Comparison of ENCODE assay signal across 10 cellular contexts in the genomic region with DNA sequence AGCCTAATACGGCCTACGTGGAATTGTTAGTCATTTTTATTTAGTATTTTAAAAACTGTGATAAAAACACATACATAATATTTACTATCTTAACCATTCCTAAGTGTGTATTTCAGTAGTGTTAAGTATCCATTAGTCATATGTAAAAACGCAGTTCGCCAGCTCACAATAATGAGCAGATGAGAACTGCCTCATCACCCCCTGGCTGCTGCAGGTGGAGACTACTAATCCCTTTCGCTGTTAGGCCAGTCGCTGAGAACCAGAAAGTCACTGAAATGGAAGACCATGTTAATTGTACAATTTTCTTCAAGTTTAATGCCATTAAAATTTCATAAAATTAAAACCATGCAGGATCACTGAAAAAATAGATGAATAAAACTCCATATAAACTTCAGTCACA. TPM values are rescaled to one million over a fixed set of nuclear protein-coding genes. Genes with fewer than 3 reads are reported as not detected.
DNase-seq lines count a peak whose midpoint lies in the region; ATAC-seq and TF ChIP-seq lines count a peak whose summit lies in the region.
"Had no signal": no experiment of that assay in that cellular context is flagged by ENCODE, and none has a peak within 500 bp of the region (broad histone marks: within the 10 kb centered on the region; RNA-seq: fewer than 3 reads in every experiment).

No MANE protein-coding gene starts in this region.

- no peak overlapping the region for H4K8ac ChIP-seq in mesendoderm (ENCODE audit: low read depth, low read length)

- CTCF ChIA-PET in CD4-positive, alpha-beta memory T cell (lab: Charles Lee; ENCODE audit: partially characterized antibody) = no interaction called here

- H2BK120ac ChIP-seq in mesendoderm (ENCODE audit: low read depth, low read length) = no peak overlapping the region

- H3K9me3 ChIP-seq in CD4-positive, alpha-beta memory T cell (ENCODE audit: control insufficient read depth in 1 of 2, low read length in 2 of 2) = no peaks in the 10 kb centered on the region
- no peaks in the 10 kb centered on the region for H3K9me3 ChIP-seq in adipocyte (ENCODE audit: control insufficient read depth, low read length)
- H3K9me3 ChIP-seq: vagina had no signal

- H3K36me3 ChIP-seq in CD4-positive, alpha-beta memory T cell (ENCODE audit: insufficient read depth, low read length) = peaks cover 7% of the 10 kb centered on the region
- H3K36me3 ChIP-seq in adipocyte (ENCODE audit: control insufficient read depth, insufficient read depth, low read length, severe bottlenecking) (peaks cover 14% of the 10 kb centered on the region), mesendoderm (ENCODE audit: control insufficient read depth, insufficient read depth, low read length) (no peaks in the 10 kb centered on the region)

- H4K5ac ChIP-seq in mesendoderm (ENCODE audit: low read length) = no peak overlapping the region

- WGBS in mesendoderm (ENCODE audit: extremely low coverage, insufficient coverage, low lambda C conversion rate) = no CpG with 5 or more reads among the region's 6 CpGs

- no peak overlapping the region for H3K4me2 ChIP-seq in mesendoderm (ENCODE audit: low read length)

- H3K79me2 ChIP-seq in mesendoderm (ENCODE audit: control insufficient read depth, insufficient read depth, low read length) = peaks cover 2% of the 10 kb centered on the region

- H3K27ac ChIP-seq in CD4-positive, alpha-beta memory T cell (ENCODE audit: low read depth, low read length) = no peak overlapping the region
- H3K27ac ChIP-seq in mesendoderm (ENCODE audit: low read depth, low read length) = no peak overlapping the region

- H3K79me1 ChIP-seq in mesendoderm (ENCODE audit: low read length) = no peaks in the 10 kb centered on the region

- H3K36me3 Mint-ChIP-seq in CD4-positive, alpha-beta memory T cell = peaks cover 11 to 19% of the 10 kb centered on the region in 2 donors
- H3K36me3 Mint-ChIP-seq in HFFc6 (ENCODE audit: low read depth) = peaks cover 20% of the 10 kb centered on the region

- no peak overlapping the region for H3K23ac ChIP-seq in mesendoderm (ENCODE audit: low read length)

- no peaks in the 10 kb centered on the region for H3K9me3 Mint-ChIP-seq in CD4-positive, alpha-beta memory T cell
- no peaks in the 10 kb centered on the region for H3K9me3 Mint-ChIP-seq in HFFc6

- H2BK5ac ChIP-seq in mesendoderm (ENCODE audit: low read length) = no peak overlapping the region

- no peak overlapping the region for H3K27ac Mint-ChIP-seq in CD4-positive, alpha-beta memory T cell
- H3K27ac Mint-ChIP-seq in HFFc6 = no peak overlapping the region

- H3K4me3 Mint-ChIP-seq in CD4-positive, alpha-beta memory T cell = peak overlapping the region; percentile 21 to 98 (median 80)
- H3K4me3 Mint-ChIP-seq in HFFc6 = peak overlapping the region; percentile 57

- H3K27me3 Mint-ChIP-seq in CD4-positive, alpha-beta memory T cell = no peaks in the 10 kb centered on the region
- H3K27me3 Mint-ChIP-seq in HFFc6 (ENCODE audit: insufficient read depth) = peaks cover 6% of the 10 kb centered on the region

- no peak for TF ChIP-seq CTCF in HFFc6 (IDR thresholded peaks at IDR 0.05)

- ATAC-seq in GM18858 (IDR thresholded peaks at IDR 0.05; ENCODE audit: unreplicated experiment) = no peak

- DNase-seq in CD4-positive, alpha-beta memory T cell = no peak
- DNase-seq in HFFc6 (no peak), adipocyte (ENCODE audit: low read depth) (no peak), mesendoderm (peak; percentile 36), NCI-H226 (no peak), posterior cingulate gyrus (no peak), SHP77 treated with DMSO at 0.1 percent for 48 hours (lab: John Stamatoyannopoulos, UW) (no peak)
- DNase-seq: islet precursor cell had no signal

- POLR2A ChIA-PET in CD4-positive, alpha-beta memory T cell (lab: Charles Lee; ENCODE audit: partially characterized antibody) = no interaction called here

- H3K4me3 ChIP-seq in CD4-positive, alpha-beta memory T cell (ENCODE audit: low read length in 2 of 2) = no peak overlapping the region
- peak overlapping the region; percentile 95 for H3K4me3 ChIP-seq in adipocyte (ENCODE audit: low read length)
- H3K4me3 ChIP-seq in mesendoderm (ENCODE audit: low read length) = no peak overlapping the region

- no peak overlapping the region for H3K9ac ChIP-seq in adipocyte (ENCODE audit: low read length)
- H3K9ac ChIP-seq in mesendoderm (ENCODE audit: low read length) = no peak overlapping the region

- no peak overlapping the region for H2AK5ac ChIP-seq in mesendoderm (ENCODE audit: low read length)

- no peaks in the 10 kb centered on the region for H3K27me3 ChIP-seq in CD4-positive, alpha-beta memory T cell (ENCODE audit: insufficient read depth, low read length)
- H3K27me3 ChIP-seq in adipocyte (replicated peaks; ENCODE audit: control insufficient read depth, insufficient read depth, low read length) (no peaks in the 10 kb centered on the region), mesendoderm (ENCODE audit: insufficient read depth, low read length, poor library complexity) (no peaks in the 10 kb centered on the region)
- H3K27me3 ChIP-seq: vagina had no signal

- H3K4me1 ChIP-seq in CD4-positive, alpha-beta memory T cell (ENCODE audit: insufficient read depth, low read length) = peaks cover 44% of the 10 kb centered on the region
- H3K4me1 ChIP-seq in adipocyte (ENCODE audit: control insufficient read depth, insufficient read depth, low read length) = peaks cover 23% of the 10 kb centered on the region
- no peaks in the 10 kb centered on the region for H3K4me1 ChIP-seq in mesendoderm (ENCODE audit: control insufficient read depth, low read depth, low read length)

- H3K4me1 Mint-ChIP-seq in CD4-positive, alpha-beta memory T cell = peaks cover 27 to 52% (median 38%) of the 10 kb centered on the region in 4 donors
- H3K4me1 Mint-ChIP-seq in HFFc6 (ENCODE audit: low read depth) = peaks cover 40% of the 10 kb centered on the region

- H3K56ac ChIP-seq in mesendoderm (ENCODE audit: low read length) = no peak overlapping the region

- H3K4ac ChIP-seq in mesendoderm (ENCODE audit: low read depth, low read length) = no peak overlapping the region

- intact Hi-C loops in CD4-positive, alpha-beta memory T cell (cut with micrococcal nuclease) = loop anchor here (5.0 to 10.0 kb wide), 2 partner anchors 743 to 1881 kb away; a partner anchor contains a TSS
- intact Hi-C loops in posterior cingulate gyrus (cut with DNase I) = no loop called here

- no peak overlapping the region for H3K18ac ChIP-seq in mesendoderm (ENCODE audit: low read length)

- H2BK15ac ChIP-seq in mesendoderm (replicated peaks; ENCODE audit: low read depth) = no peak overlapping the region

RNA-seq across cellular contexts. Expression of a gene that starts 1.6 kb away (rescaled TPM):
- 10 to 100 TPM; 57.5 to 61.2 TPM for total RNA-seq in CD4-positive, alpha-beta memory T cell
- 100 to 1,000 TPM; 129 to 136 TPM for polyA plus RNA-seq in CD4-positive, alpha-beta memory T cell
- 100 to 1,000 TPM in 5 of 6 experiments, 10 to 100 TPM in 1; 97.7 to 116 (median 104) TPM for total RNA-seq in HFFc6 (2021; fragmentation: NEBNext Ultra II Directional; extraction: Animal tissue kit (Norgen Biotek cat#: 25700))
- 64.6 TPM for polyA plus RNA-seq in mesendoderm (2013, experiment 1 of 2)
- polyA plus RNA-seq in mesendoderm (2013, experiment 2 of 2) = 65.2 TPM
